26 cellular contexts compared by ENCODE assay signal in the genomic region with DNA sequence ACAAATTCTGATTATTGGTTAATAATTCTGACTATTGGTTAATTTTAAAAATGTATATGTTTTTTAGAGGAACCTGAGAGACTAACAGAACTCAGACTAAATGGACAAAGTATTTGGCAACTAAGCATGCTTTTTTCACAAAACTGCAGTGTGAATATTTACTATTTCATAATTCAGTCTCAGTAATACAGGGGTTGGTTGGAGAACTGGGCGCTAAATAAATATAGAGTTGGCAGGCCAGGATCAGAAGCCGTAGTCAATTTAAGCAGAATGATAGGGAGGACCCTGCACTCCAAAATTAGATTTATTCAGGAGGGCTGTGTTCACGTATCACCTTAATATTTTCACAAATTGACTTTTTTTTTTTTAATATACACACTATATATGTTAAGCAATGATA. TPM values are rescaled to one million over a fixed set of nuclear protein-coding genes. Genes with fewer than 3 reads are reported as not detected.
A peak's percentile ranks its signal among the peaks of the same experiment; 100 is the strongest.
DNase-seq lines count a peak whose midpoint lies in the region; ATAC-seq, FAIRE-seq and TF ChIP-seq lines count a peak whose summit lies in the region.
"Had no signal": no experiment of that assay in that cellular context is flagged by ENCODE, and none has a peak within 500 bp of the region (broad histone marks: within the 10 kb centered on the region; RNA-seq: fewer than 3 reads in every experiment).

No MANE protein-coding gene starts in this region.

- no peak overlapping the region for H3K27ac Mint-ChIP-seq in stimulated activated effector memory CD8-positive, alpha-beta T cell treated with anti-CD3 and anti-CD28 coated beads, Interleukin-12 subunit alpha, Interleukin-12 subunit beta, amount 100 ng/mL, for 72 hours
- H3K27ac Mint-ChIP-seq: CD14-positive monocyte; CD4-positive, alpha-beta memory T cell; CD4-positive, CD25-positive, alpha-beta regulatory T cell; CD8-positive, alpha-beta memory T cell had no signal

- H2AFZ ChIP-seq in HepG2 (ENCODE audit: low read length) = no peak overlapping the region

- 41% methylated on average over 3 of the region's 3 CpGs for WGBS in liver
- WGBS in HepG2 (ENCODE audit: low lambda C conversion rate) = 90% methylated on average over 3 of the region's 3 CpGs
- 41% methylated on average over 3 of the region's 3 CpGs for WGBS in right lobe of liver (ENCODE audit: insufficient coverage, low coverage, low lambda C conversion rate, missing lambda C conversion rate)

- POLR2A ChIA-PET in HepG2 (lab: Yijun Ruan, JAX) = no interaction called here

- intact Hi-C loops in HepG2 (cut with micrococcal nuclease; ENCODE audit: unreplicated experiment) (no loop called here), right lobe of liver (cut with DNase I) (no loop called here)

- peaks cover 7% of the 10 kb centered on the region for H3K36me3 Mint-ChIP-seq in stimulated activated effector memory CD8-positive, alpha-beta T cell treated with anti-CD3 and anti-CD28 coated beads, Interleukin-12 subunit alpha, Interleukin-12 subunit beta, amount 100 ng/mL, for 72 hours

- H3K4me1 ChIP-seq in liver (ENCODE audit: control insufficient read depth in 4 of 4, insufficient read depth in 4 of 4, low read length in 3 of 4) = peaks cover 6 to 57% (median 40%) of the 10 kb centered on the region in 4 donors
- peaks cover 65% of the 10 kb centered on the region for H3K4me1 ChIP-seq in HepG2 (ENCODE audit: insufficient read depth, low read length)
- peaks cover 0 to 52% (median 19%) of the 10 kb centered on the region in 4 donors for H3K4me1 ChIP-seq in right lobe of liver
- H3K4me1 ChIP-seq: BE2C had no signal

- H3K4me3 Mint-ChIP-seq in stimulated activated effector memory CD8-positive, alpha-beta T cell treated with anti-CD3 and anti-CD28 coated beads, Interleukin-12 subunit alpha, Interleukin-12 subunit beta, amount 100 ng/mL, for 72 hours = no peak overlapping the region
- H3K4me3 Mint-ChIP-seq: CD14-positive monocyte; CD4-positive, alpha-beta memory T cell; CD8-positive, alpha-beta memory T cell had no signal

- H3K36me3 ChIP-seq in liver (ENCODE audit: control insufficient read depth in 4 of 4, insufficient read depth in 3 of 4, low read depth in 1 of 4, low read length in 3 of 4) = no peaks in the 10 kb centered on the region
- H3K36me3 ChIP-seq in HepG2 (replicated peaks in 1 of 2; ENCODE audit: control insufficient read depth in 1 of 2, insufficient read depth in 2 of 2, low read length in 2 of 2) = no peaks in the 10 kb centered on the region
- H3K36me3 ChIP-seq in right lobe of liver = no peaks in the 10 kb centered on the region
- H3K36me3 ChIP-seq: BE2C had no signal

- peaks cover 11% of the 10 kb centered on the region for H3K4me1 Mint-ChIP-seq in stimulated activated effector memory CD8-positive, alpha-beta T cell treated with anti-CD3 and anti-CD28 coated beads, Interleukin-12 subunit alpha, Interleukin-12 subunit beta, amount 100 ng/mL, for 72 hours

- no peak for FAIRE-seq in HepG2 (lab: Jason Lieb, UNC)
- FAIRE-seq: GM12878, GM12892, GM18507, GM19239 had no signal

- H3K27me3 ChIP-seq in liver (ENCODE audit: control insufficient read depth in 4 of 4, insufficient read depth in 4 of 4, low read length in 3 of 4) (no peaks in the 10 kb centered on the region), HepG2 (ENCODE audit: control insufficient read depth in 1 of 2, insufficient read depth in 2 of 2, low read length in 2 of 2) (no peaks in the 10 kb centered on the region), right lobe of liver (no peaks in the 10 kb centered on the region)
- H3K27me3 ChIP-seq: BE2C, BLaER1 had no signal

- CTCF ChIA-PET in HepG2 (lab: Yijun Ruan, JAX; ENCODE audit: low intra/inter-chr PET ratio, low total read pairs) = no interaction called here

- DNase-seq in HepG2 (ENCODE audit: low spot score) = no peak
- DNase-seq in AML-193 (lab: John Stamatoyannopoulos, UW) = peak; percentile 14 to 18
- peak in 1 of 3 donors; percentile 63 for DNase-seq in right lobe of liver
- DNase-seq in stimulated activated effector memory CD8-positive, alpha-beta T cell treated with anti-CD3 and anti-CD28 coated beads, Interleukin-12 subunit alpha, Interleukin-12 subunit beta, amount 100 ng/mL, for 72 hours (ENCODE audit: low spot score in 2 of 2) = no peak
- DNase-seq: 8988T; BE2C; C1 segment of cervical spinal cord; CD4-positive, alpha-beta memory T cell; CD4-positive, CD25-positive, alpha-beta regulatory T cell; CD8-positive, alpha-beta memory T cell; COR-L47; DMS 273 treated with DMSO at 0.1 percent for 48 hours; DMS153; DMS53; DMS79; DND-41; EL; GDM1 had no signal

- H3K9ac ChIP-seq in liver (ENCODE audit: low read depth in 1 of 2, low read length in 2 of 2) (no peak overlapping the region), HepG2 (ENCODE audit: insufficient read depth, low read depth, low read length) (no peak overlapping the region)
- H3K9ac ChIP-seq: BLaER1 had no signal

- in situ Hi-C loops in HepG2 (cut with HindIII; ENCODE audit: extremely low pct_ligation_motif_present, low pct_unique_long_range_greater_than_20kb) = no loop called here

- TF ChIP-seq CTCF in liver (IDR thresholded peaks at IDR 0.05; ENCODE audit: low read depth, low read length, missing input control) (no peak), HepG2 (CRISPR knock-in tag; IDR thresholded peaks at IDR 0.05) (no peak), right lobe of liver (IDR thresholded peaks at IDR 0.05) (no peak)

- H3K79me2 ChIP-seq in HepG2 (ENCODE audit: insufficient read depth, low read length) = peaks cover 5% of the 10 kb centered on the region

- TF ChIP-seq RAD21 in liver (IDR thresholded peaks at IDR 0.05) = no peak
- no peak for TF ChIP-seq RAD21 in HepG2 (CRISPR knock-in tag; IDR thresholded peaks at IDR 0.05)

- no peak overlapping the region for H3K4me2 ChIP-seq in HepG2 (ENCODE audit: low read depth, low read length)
- H3K4me2 ChIP-seq: BLaER1 had no signal

- peak overlapping the region in 1 of 2 donors; percentile 52 for H3K27ac ChIP-seq in liver (ENCODE audit: low read depth in 1 of 2, low read length in 2 of 2)
- H3K27ac ChIP-seq in HepG2 (ENCODE audit: extremely low read length, insufficient read depth, low read length) = no peak overlapping the region
- H3K27ac ChIP-seq in right lobe of liver = peak overlapping the region in 2 of 3 donors; percentile 16 to 31
- H3K27ac ChIP-seq: BLaER1 had no signal

- BruUV-seq in HepG2 (replicated peaks; lab: Mats Ljungman, UMichigan) = no TSS peak

- ATAC-seq in HepG2 = no peak
- ATAC-seq in right lobe of liver = peak; percentile 56 to 74 (median 68)
- no peak for ATAC-seq in GM21367 (IDR thresholded peaks at IDR 0.05; ENCODE audit: unreplicated experiment)
- ATAC-seq in stimulated activated effector memory CD8-positive, alpha-beta T cell treated with anti-CD3 and anti-CD28 coated beads, Interleukin-12 subunit alpha, Interleukin-12 subunit beta, amount 100 ng/mL, for 72 hours = no peak
- ATAC-seq: GM12878 had no signal

- no peak for TF ChIP-seq POLR2A in HepG2 (IDR thresholded peaks at IDR 0.05; ENCODE audit: insufficient read depth in 1 of 2, low read depth in 2 of 2, low read length in 2 of 2)
- TF ChIP-seq POLR2A in right lobe of liver (IDR thresholded peaks at IDR 0.05) = no peak

- TF ChIP-seq EP300 in HepG2 (IDR thresholded peaks at IDR 0.05; ENCODE audit: low read depth in 2 of 2, low read length in 2 of 2) = no peak
- TF ChIP-seq EP300 in HepG2 (CRISPR knock-in tag; IDR thresholded peaks at IDR 0.05; ENCODE audit: borderline replicate concordance) = no peak

- H3K4me3 ChIP-seq in liver (ENCODE audit: low read depth in 1 of 3, low read length in 3 of 3) = no peak overlapping the region
- no peak overlapping the region for H3K4me3 ChIP-seq in HepG2 (replicated peaks in 1 of 3; ENCODE audit: insufficient read depth in 1 of 3, low read depth in 2 of 3, low read length in 3 of 3)
- H3K4me3 ChIP-seq in right lobe of liver = no peak overlapping the region
- H3K4me3 ChIP-seq: BLaER1, GM12878 had no signal

- H3K9me3 Mint-ChIP-seq in stimulated activated effector memory CD8-positive, alpha-beta T cell treated with anti-CD3 and anti-CD28 coated beads, Interleukin-12 subunit alpha, Interleukin-12 subunit beta, amount 100 ng/mL, for 72 hours = peaks cover 5% of the 10 kb centered on the region

- no peaks in the 10 kb centered on the region for H3K9me3 ChIP-seq in liver (ENCODE audit: control insufficient read depth in 4 of 4, low read length in 3 of 4)
- H3K9me3 ChIP-seq in HepG2 (ENCODE audit: low read length) = no peaks in the 10 kb centered on the region
- H3K9me3 ChIP-seq in right lobe of liver = no peaks in the 10 kb centered on the region
- H3K9me3 ChIP-seq: BE2C had no signal

- no peaks in the 10 kb centered on the region for H4K20me1 ChIP-seq in HepG2 (ENCODE audit: insufficient read depth, low read length)
- H4K20me1 ChIP-seq: BLaER1 had no signal

TF ChIP-seq in liver, 16 proteins besides CTCF, POLR2A, EP300 and RAD21 (continues in another document):
- TF ChIP-seq RXRA (IDR thresholded peaks at IDR 0.05) = peak; percentile 47 to 78

TF ChIP-seq in HepG2, 621 proteins besides CTCF, POLR2A, EP300 and RAD21 (continues in another document):
- TF ChIP-seq ZNF230 (CRISPR knock-in tag; IDR thresholded peaks at IDR 0.05) = no peak

RNA-seq across cellular contexts. Expression of gene TIGD2, which starts 5.8 kb away (rescaled TPM):
- total RNA-seq in liver = 10 to 100 TPM in 1 of 2 donors, 1 to 10 TPM in 1; 6.4 to 21.7 TPM
- polyA plus RNA-seq in liver = 10 to 100 TPM in 1 of 2 donors, 1 to 10 TPM in 1; 8.9 to 10.7 TPM
- total RNA-seq in HepG2 (2016; rRNA removed; fragmentation: Illumina TruSeq; extraction: Trizol) = 15.5 and 16.7 TPM in 2 replicates
- total RNA-seq in HepG2 (2016; cell fraction: cytosol; rRNA removed; fragmentation: Illumina TruSeq; extraction: Trizol; ENCODE audit: low read depth) = 1.9 and 2.5 TPM in 2 replicates
- total RNA-seq in HepG2 (2016; cell fraction: insoluble cytoplasmic fraction; rRNA removed; fragmentation: Illumina TruSeq; extraction: Trizol) = 14.8 and 17.2 TPM in 2 replicates
- 9.3 and 10.2 TPM in 2 replicates for total RNA-seq in HepG2 (2016; cell fraction: membrane; rRNA removed; fragmentation: Illumina TruSeq; extraction: Trizol)
- 21.2 and 23.1 TPM in 2 replicates for total RNA-seq in HepG2 (2016; cell fraction: nucleus; rRNA removed; fragmentation: Illumina TruSeq; extraction: Trizol)
- polyA plus RNA-seq in HepG2 (2011; rRNA removed) = 3.1 and 3.8 TPM in 2 replicates
- 1.9 and 2.8 TPM in 2 replicates for polyA plus RNA-seq in HepG2 (2011; cell fraction: cytosol; rRNA removed)
- polyA plus RNA-seq in HepG2 (2011; cell fraction: nucleus; rRNA removed) = 4.5 and 5.1 TPM in 2 replicates
- 5.9 and 7.7 TPM in 2 replicates for polyA plus RNA-seq in HepG2 (2012)
- polyA plus RNA-seq in HepG2 (2016; cell fraction: cytosol; fragmentation: Illumina TruSeq; extraction: Trizol; ENCODE audit: low read depth) = 1.2 TPM in 2 replicates
- 11.5 and 12.0 TPM in 2 replicates for polyA plus RNA-seq in HepG2 (2016; cell fraction: insoluble cytoplasmic fraction; fragmentation: Illumina TruSeq; extraction: Trizol; ENCODE audit: low read depth)
- polyA plus RNA-seq in HepG2 (2016; cell fraction: membrane; fragmentation: Illumina TruSeq; extraction: Trizol; ENCODE audit: low read depth) = 3.6 and 4.8 TPM in 2 replicates
- polyA plus RNA-seq in HepG2 (2016; cell fraction: nucleus; fragmentation: Illumina TruSeq; extraction: Trizol; ENCODE audit: insufficient read depth, low read depth) = 11.2 and 11.6 TPM in 2 replicates
- polyA minus RNA-seq in HepG2 (2011; rRNA and poly(A)+ RNA removed; ENCODE audit: low replicate concordance) = 2.8 and 5.2 TPM in 2 replicates
- polyA minus RNA-seq in HepG2 (2011; cell fraction: cytosol; rRNA and poly(A)+ RNA removed) = 6.3 and 8.1 TPM in 2 replicates
- polyA minus RNA-seq in HepG2 (2011; cell fraction: nucleus; rRNA and poly(A)+ RNA removed) = 37.7 and 39.1 TPM in 2 replicates
- total RNA-seq in right lobe of liver = 10 to 100 TPM in 5 of 6 experiments, 1 to 10 TPM in 1; 8.5 to 16.8 (median 13.8) TPM

Comparison
In these comparisons a context has a peak if more than half of its experiments do, and no peak if none do; other contexts are left out.
1. ATAC-seq: peak in right lobe of liver (4 of 4); none in HepG2 (single experiment), GM21367 (single experiment) and stimulated activated effector memory CD8-positive, alpha-beta T cell treated with anti-CD3 and anti-CD28 coated beads, Interleukin-12 subunit alpha, Interleukin-12 subunit beta, amount 100 ng/mL, for 72 hours (single experiment).
2. DNase-seq: peak in AML-193 (2 of 2); none in HepG2 (single experiment) and stimulated activated effector memory CD8-positive, alpha-beta T cell treated with anti-CD3 and anti-CD28 coated beads, Interleukin-12 subunit alpha, Interleukin-12 subunit beta, amount 100 ng/mL, for 72 hours (0 of 2).